ENCODE assay signal across 1 cellular context in genomic region chr6:137217801-137218472, GRCh38.
TF ChIP-seq lines count a peak whose summit lies in the region.

No MANE protein-coding gene starts in this region.

TF ChIP-seq in HCT116, 20 proteins besides CTCF, POLR2A, EP300 and RAD21 (continued from another document):
- no peak for TF ChIP-seq REST (IDR thresholded peaks at IDR 0.05; ENCODE audit: low read depth)
- TF ChIP-seq SRF (IDR thresholded peaks at IDR 0.05; ENCODE audit: low read depth), result no peak
- TF ChIP-seq ATF3 (IDR thresholded peaks at IDR 0.05), result no peak
